9 cellular contexts compared by ENCODE assay signal in genomic region chr19:6577410-6578125, GRCh38. TPM values are rescaled to one million over a fixed set of nuclear protein-coding genes. Genes with fewer than 3 reads are reported as not detected.
DNase-seq lines count a peak whose midpoint lies in the region; ATAC-seq and TF ChIP-seq lines count a peak whose summit lies in the region.
"Had no signal": no experiment of that assay in that cellular context is flagged by ENCODE, and none has a peak within 500 bp of the region (broad histone marks: within the 10 kb centered on the region; RNA-seq: fewer than 3 reads in every experiment).

No MANE protein-coding gene starts in this region.

- no peaks in the 10 kb centered on the region for H3K27me3 Mint-ChIP-seq in MCF 10A (ENCODE audit: insufficient read depth, unreplicated experiment)
- H3K27me3 Mint-ChIP-seq: activated naive CD4-positive, alpha-beta T cell treated with anti-CD3 and anti-CD28 coated beads, Interleukin-2, amount 50 U/mL, for 24 hours had no signal

- H3K9me3 ChIP-seq in breast epithelium, result no peaks in the 10 kb centered on the region

- H3K9me3 Mint-ChIP-seq in MCF 10A (ENCODE audit: unreplicated experiment), result no peaks in the 10 kb centered on the region
- H3K9me3 Mint-ChIP-seq: activated naive CD4-positive, alpha-beta T cell treated with anti-CD3 and anti-CD28 coated beads, Interleukin-2, amount 50 U/mL, for 24 hours had no signal

- no peak for TF ChIP-seq POLR2A in breast epithelium (IDR thresholded peaks at IDR 0.05)

- ATAC-seq in HG02798 (IDR thresholded peaks at IDR 0.05; ENCODE audit: poor library complexity, unreplicated experiment), result peak; percentile 87

- TSS peak; percentile 96 for BruUV-seq in MCF 10A (replicated peaks; lab: Mats Ljungman, UMichigan)

- CTCF ChIA-PET in MCF 10A (lab: Yijun Ruan, JAX), result interaction anchor here (0.9 kb wide), 1 partner anchor 14 kb away, joined by 3 read pairs; no protein-coding TSS in a partner anchor

- intact Hi-C loops in MCF 10A (cut with micrococcal nuclease), result loop anchor here (5.0 kb wide), 1 partner anchor 40 kb away; no protein-coding TSS in a partner anchor
- intact Hi-C loops in breast epithelium (cut with DNase I; ENCODE audit: low total_unique reads), result no loop called here

- H3K36me3 Mint-ChIP-seq in MCF 10A (ENCODE audit: insufficient read depth, unreplicated experiment), result peaks cover 4% of the 10 kb centered on the region
- H3K36me3 Mint-ChIP-seq: activated naive CD4-positive, alpha-beta T cell treated with anti-CD3 and anti-CD28 coated beads, Interleukin-2, amount 50 U/mL, for 24 hours had no signal

- peaks cover 20% of the 10 kb centered on the region for H3K4me1 Mint-ChIP-seq in MCF 10A (ENCODE audit: insufficient read depth, unreplicated experiment)
- H3K4me1 Mint-ChIP-seq: activated naive CD4-positive, alpha-beta T cell treated with anti-CD3 and anti-CD28 coated beads, Interleukin-2, amount 50 U/mL, for 24 hours had no signal

- no peak overlapping the region for H3K4me3 ChIP-seq in breast epithelium

- H3K4me1 ChIP-seq in breast epithelium, result no peaks in the 10 kb centered on the region

- no peaks in the 10 kb centered on the region for H3K36me3 ChIP-seq in breast epithelium

- POLR2A ChIA-PET in MCF 10A (lab: Yijun Ruan, JAX), result interaction anchor here (0.6 to 2.7 kb wide), 11 partner anchors 9 to 501 kb away, joined by 3 to 26 read pairs (median 5); partner anchors contain the start of genes SH2D3A and TNFSF9

- no peak overlapping the region for H3K4me3 Mint-ChIP-seq in MCF 10A (ENCODE audit: unreplicated experiment)
- H3K4me3 Mint-ChIP-seq: activated naive CD4-positive, alpha-beta T cell treated with anti-CD3 and anti-CD28 coated beads, Interleukin-2, amount 50 U/mL, for 24 hours had no signal

- no peak for TF ChIP-seq CTCF in MCF 10A (IDR thresholded peaks at IDR 0.05; ENCODE audit: unreplicated experiment)
- no peak for TF ChIP-seq CTCF in breast epithelium (IDR thresholded peaks at IDR 0.05)

- DNase-seq in MCF 10A (ENCODE audit: unreplicated experiment) (peak; percentile 93), breast epithelium (ENCODE audit: low spot score in 2 of 2) (no peak), NCI-H460 (ENCODE audit: extremely low read depth, low read depth) (peak; percentile 74), germinal center (ENCODE audit: low spot score) (peak; percentile 70), mucosa of gallbladder (ENCODE audit: low spot score) (no peak), NCI-H187 treated with DMSO at 0.1 percent for 48 hours (lab: John Stamatoyannopoulos, UW) (no peak)
- DNase-seq in NK-92 treated with Interleukin-12 subunit alpha and Interleukin-12 subunit beta, amount 100 ng/mL, for 24 hours (lab: John Stamatoyannopoulos, UW), result no peak

- no peak overlapping the region for H3K27ac ChIP-seq in breast epithelium

- no peak overlapping the region for H3K27ac Mint-ChIP-seq in MCF 10A (ENCODE audit: low read depth, unreplicated experiment)
- H3K27ac Mint-ChIP-seq: activated naive CD4-positive, alpha-beta T cell treated with anti-CD3 and anti-CD28 coated beads, Interleukin-2, amount 50 U/mL, for 24 hours had no signal

- peaks cover 0 to 1% of the 10 kb centered on the region in 2 donors for H3K27me3 ChIP-seq in breast epithelium

RNA-seq across cellular contexts. Expression of gene CD70, which starts 13.4 kb away (rescaled TPM):
- total RNA-seq in MCF 10A (2022), result 13.4 and 14.7 TPM in 2 replicates
- total RNA-seq in breast epithelium, result not detected
- 136 and 144 TPM in 2 replicates for total RNA-seq in NCI-H460 (2014; rRNA removed; shearing (Covaris generic))
- 233 and 297 TPM in 2 replicates for polyA plus RNA-seq in NCI-H460 (2014; cell fraction: nucleus; rRNA removed)
- total RNA-seq in mucosa of gallbladder, result not detected

RNA-seq across cellular contexts. Expression of gene TNFSF9, which starts 46.7 kb away (rescaled TPM):
- total RNA-seq in MCF 10A (2022) (6.2 and 6.9 TPM in 2 replicates), breast epithelium (1 to 10 TPM in 1 of 3 donors, under 1 TPM in 2; 0.33 to 1.6 (median 0.44) TPM), mucosa of gallbladder (1.2 TPM)
- 35.4 and 40.4 TPM in 2 replicates for total RNA-seq in NCI-H460 (2014; rRNA removed; shearing (Covaris generic))
- polyA plus RNA-seq in NCI-H460 (2014; cell fraction: nucleus; rRNA removed), result 42.0 and 49.5 TPM in 2 replicates

Comparison
In these comparisons a context has a peak if more than half of its experiments do, and no peak if none do; other contexts are left out.
1. DNase-seq: peak in MCF 10A (single experiment), NCI-H460 (single experiment) and germinal center (single experiment); none in breast epithelium (0 of 2), NK-92 treated with Interleukin-12 subunit alpha and Interleukin-12 subunit beta, amount 100 ng/mL, for 24 hours (single experiment), mucosa of gallbladder (single experiment) and NCI-H187 treated with DMSO at 0.1 percent for 48 hours (single experiment).
2. RNA of gene CD70, which starts 13.4 kb away (total RNA-seq): 136 to 144 TPM in NCI-H460 and 13.4 to 14.7 TPM in MCF 10A; not detected in mucosa of gallbladder (single experiment) and not detected in breast epithelium; every median in the first group is over 10 times any median in the second.